Comparison of ENCODE assay signal across 9 cellular contexts in genomic region chr1:160400646-160401486, GRCh38. TPM values are rescaled to one million over a fixed set of nuclear protein-coding genes. Genes with fewer than 3 reads are reported as not detected.
A peak's percentile ranks its signal among the peaks of the same experiment; 100 is the strongest.
DNase-seq lines count a peak whose midpoint lies in the region; FAIRE-seq and TF ChIP-seq lines count a peak whose summit lies in the region.
"Had no signal": no experiment of that assay in that cellular context is flagged by ENCODE, and none has a peak within 500 bp of the region (broad histone marks: within the 10 kb centered on the region; RNA-seq: fewer than 3 reads in every experiment).

No MANE protein-coding gene starts in this region.

- H3K4me3 ChIP-seq in stomach = peak overlapping the region; percentile 72 to 86 (median 80)

- H3K9me3 ChIP-seq in stomach = no peaks in the 10 kb centered on the region
- H3K9me3 ChIP-seq: adrenal gland had no signal

- FAIRE-seq in RCC 7860 (lab: Jason Lieb, UNC) = no peak

- peaks cover 0 to 19% (median 7%) of the 10 kb centered on the region in 3 donors for H3K27me3 ChIP-seq in stomach

- no peak for DNase-seq in activated naive CD4-positive, alpha-beta T cell treated with anti-CD3 and anti-CD28 coated beads for 36 hours
- DNase-seq in activated naive CD4-positive, alpha-beta T cell treated with anti-CD3 and anti-CD28 coated beads, Interleukin-2, amount 50 U/mL, for 16 hours = no peak
- DNase-seq in islet precursor cell (peak; percentile 58), stomach (no peak), RCC 7860 (ENCODE audit: low spot score) (no peak), midbrain (lab: John Stamatoyannopoulos, UW) (no peak), EL (no peak)

- peaks cover 3% of the 10 kb centered on the region for H3K4me1 Mint-ChIP-seq in activated naive CD4-positive, alpha-beta T cell treated with anti-CD3 and anti-CD28 coated beads for 36 hours (ENCODE audit: low read depth)

- no peak overlapping the region for H3K27ac Mint-ChIP-seq in activated naive CD4-positive, alpha-beta T cell treated with anti-CD3 and anti-CD28 coated beads for 36 hours

- CTCF ChIA-PET in activated naive CD4-positive, alpha-beta T cell treated with anti-CD3 and anti-CD28 coated beads for 36 hours (lab: Charles Lee) = no interaction called here

- H3K4me3 Mint-ChIP-seq in activated naive CD4-positive, alpha-beta T cell treated with anti-CD3 and anti-CD28 coated beads for 36 hours = peak overlapping the region; percentile 44

- no peak for TF ChIP-seq POLR2A in stomach (IDR thresholded peaks at IDR 0.05)

- intact Hi-C loops in activated naive CD4-positive, alpha-beta T cell treated with anti-CD3 and anti-CD28 coated beads for 36 hours (cut with micrococcal nuclease) = no loop called here
- intact Hi-C loops in stomach (cut with DNase I; ENCODE audit: low total_unique reads) = no loop called here

- no peaks in the 10 kb centered on the region for H3K36me3 ChIP-seq in stomach
- H3K36me3 ChIP-seq: adrenal gland had no signal

- no peaks in the 10 kb centered on the region for H3K9me3 Mint-ChIP-seq in activated naive CD4-positive, alpha-beta T cell treated with anti-CD3 and anti-CD28 coated beads for 36 hours

- 3 to 6% (median 3%) methylated on average over 49 to 55 of the region's 55 CpGs for WGBS in stomach, 5 donors

- H3K27me3 Mint-ChIP-seq in activated naive CD4-positive, alpha-beta T cell treated with anti-CD3 and anti-CD28 coated beads for 36 hours (ENCODE audit: low read depth) = peaks cover 13% of the 10 kb centered on the region

- H3K27ac ChIP-seq in angular gyrus (ENCODE audit: low read depth, low read length) = peak overlapping the region; percentile 11
- peak overlapping the region; percentile 14 to 80 (median 61) for H3K27ac ChIP-seq in stomach
- H3K27ac ChIP-seq: adrenal gland had no signal

- no peaks in the 10 kb centered on the region for H3K36me3 Mint-ChIP-seq in activated naive CD4-positive, alpha-beta T cell treated with anti-CD3 and anti-CD28 coated beads for 36 hours (ENCODE audit: low read depth)

- no peak for TF ChIP-seq CTCF in stomach (IDR thresholded peaks at IDR 0.05)

- no peak for TF ChIP-seq EP300 in stomach (IDR thresholded peaks at IDR 0.05)

- peaks cover 9 to 32% (median 28%) of the 10 kb centered on the region in 4 donors for H3K4me1 ChIP-seq in stomach
- H3K4me1 ChIP-seq: adrenal gland had no signal

RNA-seq across cellular contexts. Expression of gene VANGL2, which starts 0.5 kb away (rescaled TPM):
- under 1 TPM in 1 of 2 experiments, not detected in 1; 0.27 TPM for total RNA-seq in activated naive CD4-positive, alpha-beta T cell treated with anti-CD3 and anti-CD28 coated beads for 36 hours
- total RNA-seq in stomach = 1 to 10 TPM in 4 of 5 donors, under 1 TPM in 1; 0.45 to 7.4 (median 4.4) TPM
- polyA plus RNA-seq in stomach = 1 to 10 TPM in 2 of 3 donors, under 1 TPM in 1; 0.46 to 4.2 (median 1.5) TPM

RNA-seq across cellular contexts. Expression of gene NHLH1, which starts 34.0 kb away (rescaled TPM):
- under 1 TPM in 1 of 2 experiments, not detected in 1; 0.07 TPM for total RNA-seq in activated naive CD4-positive, alpha-beta T cell treated with anti-CD3 and anti-CD28 coated beads for 36 hours
- not detected for total RNA-seq in stomach
- under 1 TPM in 1 of 3 donors, not detected in 2; 0.08 TPM for polyA plus RNA-seq in stomach

RNA-seq across cellular contexts. Expression of gene NCSTN, which starts 57.7 kb away (rescaled TPM):
- total RNA-seq in activated naive CD4-positive, alpha-beta T cell treated with anti-CD3 and anti-CD28 coated beads for 36 hours = 10 to 100 TPM; 27.4 to 29.4 TPM
- 100 to 1,000 TPM in 1 of 5 donors, 10 to 100 TPM in 4; 18.2 to 123 (median 71.0) TPM for total RNA-seq in stomach
- polyA plus RNA-seq in stomach = 10 to 100 TPM; 14.5 to 37.0 (median 34.6) TPM

RNA-seq across cellular contexts. Expression of gene COPA, which starts 57.8 kb away (rescaled TPM):
- 100 to 1,000 TPM in 1 of 2 experiments, 10 to 100 TPM in 1; 97.8 to 101 TPM for total RNA-seq in activated naive CD4-positive, alpha-beta T cell treated with anti-CD3 and anti-CD28 coated beads for 36 hours
- total RNA-seq in stomach = 100 to 1,000 TPM in 4 of 5 donors, 10 to 100 TPM in 1; 64.8 to 243 (median 124) TPM
- polyA plus RNA-seq in stomach = 10 to 100 TPM; 42.4 to 57.0 (median 49.2) TPM
